16 cellular contexts compared by ENCODE assay signal in genomic region chr6:146917182-146917581, GRCh38.
DNase-seq lines count a peak whose midpoint lies in the region; ATAC-seq and TF ChIP-seq lines count a peak whose summit lies in the region.
"Had no signal": no experiment of that assay in that cellular context is flagged by ENCODE, and none has a peak within 500 bp of the region (broad histone marks: within the 10 kb centered on the region; RNA-seq: fewer than 3 reads in every experiment).

No MANE protein-coding gene starts in this region.

- TF ChIP-seq CTCF in Panc1 (IDR thresholded peaks at IDR 0.05): no peak
- no peak for TF ChIP-seq CTCF in epithelial cell of esophagus (IDR thresholded peaks at IDR 0.05; ENCODE audit: insufficient read depth, low read depth, low read length, missing control alignments)
- TF ChIP-seq CTCF in smooth muscle cell (IDR thresholded peaks at IDR 0.05; ENCODE audit: borderline replicate concordance, insufficient read depth, poor library complexity, severe bottlenecking): no peak
- no peak for TF ChIP-seq CTCF in coronary artery (IDR thresholded peaks at IDR 0.05)

- no TSS peak for BruUV-seq in Panc1 (replicated peaks; lab: Mats Ljungman, UMichigan)

- no peaks in the 10 kb centered on the region for H4K20me1 ChIP-seq in smooth muscle cell (ENCODE audit: low read depth)
- H4K20me1 ChIP-seq: BLaER1 had no signal

- in situ Hi-C loops in Panc1 (cut with HindIII; ENCODE audit: low pct_unique_long_range_greater_than_20kb, low sequenced_read_pairs): no loop called here

- H3K4me3 ChIP-seq in Panc1 (ENCODE audit: low read depth in 2 of 2, low read length in 2 of 2): no peak overlapping the region
- H3K4me3 ChIP-seq in epithelial cell of esophagus (ENCODE audit: low read length): no peak overlapping the region
- H3K4me3 ChIP-seq in smooth muscle cell: no peak overlapping the region
- no peak overlapping the region for H3K4me3 ChIP-seq in coronary artery
- H3K4me3 ChIP-seq: BLaER1, GM23338 had no signal

- peak overlapping the region; percentile 8 for H2AFZ ChIP-seq in smooth muscle cell (ENCODE audit: low read depth)
- H2AFZ ChIP-seq: GM23338 had no signal

- H3K79me2 ChIP-seq in smooth muscle cell (ENCODE audit: low read depth): no peaks in the 10 kb centered on the region

- CTCF ChIA-PET in Panc1 (lab: Charles Lee): no interaction called here

- DNase-seq in Panc1 (ENCODE audit: low read depth, low spot score): no peak
- peak; percentile 58 for DNase-seq in epithelial cell of esophagus (ENCODE audit: low read depth)
- DNase-seq in smooth muscle cell (lab: John Stamatoyannopoulos, UW; ENCODE audit: unreplicated experiment): no peak
- no peak for DNase-seq in coronary artery (ENCODE audit: low spot score)
- DNase-seq in HT-29 (ENCODE audit: low spot score): no peak
- DNase-seq: Caco-2; CD4-positive, CD25-positive, alpha-beta regulatory T cell; CD8-positive, alpha-beta T cell; DMS153; DND-41; H9 had no signal

- WGBS in smooth muscle cell (ENCODE audit: low lambda C conversion rate): 80% methylated on average over 5 of the region's 5 CpGs

- POLR2A ChIA-PET in Panc1 (lab: Charles Lee): no interaction called here

- no peaks in the 10 kb centered on the region for H3K27me3 ChIP-seq in Panc1 (ENCODE audit: control insufficient read depth, insufficient read depth, low read length)
- no peaks in the 10 kb centered on the region for H3K27me3 ChIP-seq in smooth muscle cell (ENCODE audit: low read depth)
- H3K27me3 ChIP-seq: BLaER1 had no signal

- intact Hi-C loops in Panc1 (cut with micrococcal nuclease; ENCODE audit: unreplicated experiment): no loop called here

- ATAC-seq in Panc1 (no peak), HG02973 (IDR thresholded peaks at IDR 0.05; ENCODE audit: unreplicated experiment) (no peak)
- ATAC-seq: CD8-positive, alpha-beta T cell; GM23338; HCT116 had no signal

- H3K9me3 ChIP-seq in Panc1 (ENCODE audit: control insufficient read depth, insufficient read depth, low read depth, low read length) (peaks cover 16% of the 10 kb centered on the region; the same call in 1 of the 2 replicates), smooth muscle cell (replicated peaks; ENCODE audit: low read depth) (no peaks in the 10 kb centered on the region)
- H3K9me3 ChIP-seq: BLaER1, Caco-2 had no signal

- peaks cover 30% of the 10 kb centered on the region for H3F3A ChIP-seq in smooth muscle cell (ENCODE audit: low read depth)

- H3K9ac ChIP-seq in smooth muscle cell (ENCODE audit: low read depth): no peak overlapping the region
- H3K9ac ChIP-seq: BLaER1 had no signal

- H3K4me1 ChIP-seq in Panc1 (ENCODE audit: control insufficient read depth, insufficient read depth, low read length) (peaks cover 36% of the 10 kb centered on the region), smooth muscle cell (ENCODE audit: low read depth) (peaks cover 17% of the 10 kb centered on the region)
- H3K4me1 ChIP-seq: BLaER1 had no signal

- no peaks in the 10 kb centered on the region for H3K36me3 ChIP-seq in Panc1 (ENCODE audit: control insufficient read depth, insufficient read depth, low read length)
- no peaks in the 10 kb centered on the region for H3K36me3 ChIP-seq in smooth muscle cell (ENCODE audit: low read depth)
- H3K36me3 ChIP-seq: BLaER1 had no signal

- H3K4me2 ChIP-seq in smooth muscle cell: no peak overlapping the region
- H3K4me2 ChIP-seq: BLaER1, GM23338 had no signal

- peak overlapping the region; percentile 99 for H3K27ac ChIP-seq in Panc1 (ENCODE audit: low read length)
- H3K27ac ChIP-seq in smooth muscle cell (ENCODE audit: low read depth): no peak overlapping the region
- no peak overlapping the region for H3K27ac ChIP-seq in coronary artery
- H3K27ac ChIP-seq: BLaER1, C4-2B had no signal
